Comparison of ENCODE assay signal across 36 cellular contexts in genomic region chr9:96532173-96532572, GRCh38.
A peak's percentile ranks its signal among the peaks of the same experiment; 100 is the strongest.
DNase-seq lines count a peak whose midpoint lies in the region; ATAC-seq, FAIRE-seq and TF ChIP-seq lines count a peak whose summit lies in the region.
"Had no signal": no experiment of that assay in that cellular context is flagged by ENCODE, and none has a peak within 500 bp of the region (broad histone marks: within the 10 kb centered on the region; RNA-seq: fewer than 3 reads in every experiment).

No MANE protein-coding gene starts in this region.

- TF ChIP-seq EP300 in HepG2 (IDR thresholded peaks at IDR 0.05; ENCODE audit: low read depth in 2 of 2, low read length in 2 of 2) (no peak), HepG2 (CRISPR knock-in tag; IDR thresholded peaks at IDR 0.05; ENCODE audit: borderline replicate concordance) (no peak)

- no peak for ATAC-seq in HepG2
- no peak for ATAC-seq in right lobe of liver
- ATAC-seq in HG02840 (IDR thresholded peaks at IDR 0.05; ENCODE audit: low FRiP score, unreplicated experiment): no peak
- ATAC-seq in activated T-helper 17 cell treated with anti-CD3 and anti-CD28 coated beads, Interleukin-2, amount 50 U/mL, for 72 hours (replicated peaks): no peak
- ATAC-seq: A549; CD8-positive, alpha-beta T cell had no signal

- no peak for TF ChIP-seq RAD21 in HepG2 (CRISPR knock-in tag; IDR thresholded peaks at IDR 0.05)

- CTCF ChIA-PET in HepG2 (lab: Yijun Ruan, JAX; ENCODE audit: low intra/inter-chr PET ratio, low total read pairs): no interaction called here
- CTCF ChIA-PET in HEK293 (lab: Yijun Ruan, JAX): no interaction called here

- H3K4me2 ChIP-seq in HepG2 (ENCODE audit: low read depth, low read length): no peak overlapping the region
- H3K4me2 ChIP-seq: A549; BLaER1; BLaER1 treated with 17β-estradiol and CSF1 and Interleukin-3, amounts not matched to agents 10 nM and 100 nM had no signal

- POLR2A ChIA-PET in HepG2 (lab: Yijun Ruan, JAX) (no interaction called here), HEK293 (lab: Yijun Ruan, JAX) (no interaction called here)

- no peaks in the 10 kb centered on the region for H3K4me1 Mint-ChIP-seq in progenitor cell of endocrine pancreas (ENCODE audit: low read depth)
- no peaks in the 10 kb centered on the region for H3K4me1 Mint-ChIP-seq in activated T-helper 17 cell treated with anti-CD3 and anti-CD28 coated beads, Interleukin-2, amount 50 U/mL, for 72 hours
- H3K4me1 Mint-ChIP-seq: B cell; CD14-positive monocyte; CD4-positive, alpha-beta memory T cell; CD8-positive, alpha-beta memory T cell had no signal

- BruUV-seq in HepG2 (replicated peaks; lab: Mats Ljungman, UMichigan): TSS peak; percentile 22

- H3K9me3 Mint-ChIP-seq in progenitor cell of endocrine pancreas (ENCODE audit: low read depth): no peaks in the 10 kb centered on the region
- H3K9me3 Mint-ChIP-seq in activated T-helper 17 cell treated with anti-CD3 and anti-CD28 coated beads, Interleukin-2, amount 50 U/mL, for 72 hours: no peaks in the 10 kb centered on the region
- H3K9me3 Mint-ChIP-seq: CD4-positive, alpha-beta T cell; CD4-positive, CD25-positive, alpha-beta regulatory T cell; CD8-positive, alpha-beta memory T cell had no signal

- H3K36me3 ChIP-seq in HepG2 (replicated peaks in 1 of 2; ENCODE audit: control insufficient read depth in 1 of 2, insufficient read depth in 2 of 2, low read length in 2 of 2): peaks cover 6 to 45% of the 10 kb centered on the region in 2 experiments; a peak in 4 of 5 replicates
- peaks cover 0 to 21% (median 1%) of the 10 kb centered on the region in 4 donors for H3K36me3 ChIP-seq in right lobe of liver
- H3K36me3 ChIP-seq in HEK293 (ENCODE audit: control insufficient read depth in 2 of 2, insufficient read depth in 1 of 2, low read length in 2 of 2): peaks cover 0 to 33% of the 10 kb centered on the region in 2 experiments; a peak in 2 of 3 replicates
- H3K36me3 ChIP-seq: BE2C, BLaER1 had no signal

- H3K36me3 Mint-ChIP-seq in progenitor cell of endocrine pancreas (ENCODE audit: insufficient read depth): peaks cover 37% of the 10 kb centered on the region
- peaks cover 10% of the 10 kb centered on the region for H3K36me3 Mint-ChIP-seq in activated T-helper 17 cell treated with anti-CD3 and anti-CD28 coated beads, Interleukin-2, amount 50 U/mL, for 72 hours (ENCODE audit: low read depth)
- H3K36me3 Mint-ChIP-seq: CD14-positive monocyte had no signal

- in situ Hi-C loops in HepG2 (cut with HindIII; ENCODE audit: extremely low pct_ligation_motif_present, low pct_unique_long_range_greater_than_20kb): no loop called here

- no peak for FAIRE-seq in HepG2 (lab: Jason Lieb, UNC)
- peak; percentile 90 for FAIRE-seq in H54 (lab: Jason Lieb, UNC)
- FAIRE-seq: A549, D721Med had no signal

- no peak overlapping the region for H3K4me3 ChIP-seq in HepG2 (replicated peaks in 1 of 3; ENCODE audit: insufficient read depth in 1 of 3, low read depth in 2 of 3, low read length in 3 of 3)
- H3K4me3 ChIP-seq in right lobe of liver: no peak overlapping the region
- no peak overlapping the region for H3K4me3 ChIP-seq in HEK293 (ENCODE audit: low read depth, low read length)
- H3K4me3 ChIP-seq: A549; BLaER1; BLaER1 treated with 17β-estradiol and CSF1 and Interleukin-3, amounts not matched to agents 10 nM and 100 nM had no signal

- H3K9me3 ChIP-seq in HepG2 (ENCODE audit: low read length): no peaks in the 10 kb centered on the region
- H3K9me3 ChIP-seq in right lobe of liver: no peaks in the 10 kb centered on the region
- no peaks in the 10 kb centered on the region for H3K9me3 ChIP-seq in HEK293 (ENCODE audit: control insufficient read depth, insufficient read depth, low read depth, low read length)
- H3K9me3 ChIP-seq: A549, BE2C, BLaER1, Caco-2 had no signal

- H3K27me3 ChIP-seq in HepG2 (ENCODE audit: control insufficient read depth in 1 of 2, insufficient read depth in 2 of 2, low read length in 2 of 2): no peaks in the 10 kb centered on the region
- H3K27me3 ChIP-seq in right lobe of liver: no peaks in the 10 kb centered on the region
- H3K27me3 ChIP-seq: BE2C; BLaER1; BLaER1 treated with 17β-estradiol and CSF1 and Interleukin-3, amounts not matched to agents 10 nM and 100 nM had no signal

- H3K27ac ChIP-seq in HepG2 (ENCODE audit: extremely low read length, insufficient read depth, low read length) (no peak overlapping the region), right lobe of liver (no peak overlapping the region), HEK293 (ENCODE audit: extremely low read depth, low read depth, low read length) (no peak overlapping the region)
- H3K27ac ChIP-seq: 22Rv1; A549; BLaER1; BLaER1 treated with 17β-estradiol and CSF1 and Interleukin-3, amounts not matched to agents 10 nM and 100 nM; C4-2B had no signal

- TF ChIP-seq POLR2A in HepG2 (IDR thresholded peaks at IDR 0.05; ENCODE audit: insufficient read depth in 1 of 2, low read depth in 2 of 2, low read length in 2 of 2) (no peak), right lobe of liver (IDR thresholded peaks at IDR 0.05) (no peak), H54 (IDR thresholded peaks at IDR 0.05; ENCODE audit: low read depth, low read length) (no peak)

- H3K27me3 Mint-ChIP-seq in progenitor cell of endocrine pancreas: no peaks in the 10 kb centered on the region
- no peaks in the 10 kb centered on the region for H3K27me3 Mint-ChIP-seq in activated T-helper 17 cell treated with anti-CD3 and anti-CD28 coated beads, Interleukin-2, amount 50 U/mL, for 72 hours
- H3K27me3 Mint-ChIP-seq: B cell; CD4-positive, alpha-beta memory T cell; CD4-positive, alpha-beta T cell had no signal

- H3K4me3 Mint-ChIP-seq in progenitor cell of endocrine pancreas (ENCODE audit: low read depth): no peak overlapping the region
- H3K4me3 Mint-ChIP-seq in activated T-helper 17 cell treated with anti-CD3 and anti-CD28 coated beads, Interleukin-2, amount 50 U/mL, for 72 hours: no peak overlapping the region
- H3K4me3 Mint-ChIP-seq: B cell; CD14-positive monocyte; CD4-positive, alpha-beta memory T cell; CD4-positive, alpha-beta T cell; CD4-positive, CD25-positive, alpha-beta regulatory T cell; CD8-positive, alpha-beta memory T cell; CD8-positive, alpha-beta T cell had no signal

- TF ChIP-seq CTCF in HepG2 (CRISPR knock-in tag; IDR thresholded peaks at IDR 0.05): no peak
- TF ChIP-seq CTCF in right lobe of liver (IDR thresholded peaks at IDR 0.05): no peak
- no peak for TF ChIP-seq CTCF in HEK293 (tag by site-specific recombination; IDR thresholded peaks at IDR 0.05)
- no peak for TF ChIP-seq CTCF in progenitor cell of endocrine pancreas (IDR thresholded peaks at IDR 0.05; ENCODE audit: unreplicated experiment)

- intact Hi-C loops in HepG2 (cut with micrococcal nuclease; ENCODE audit: unreplicated experiment): no loop called here
- intact Hi-C loops in right lobe of liver (cut with DNase I): no loop called here

- H3K4me1 ChIP-seq in HepG2 (ENCODE audit: insufficient read depth, low read length): no peaks in the 10 kb centered on the region
- H3K4me1 ChIP-seq in right lobe of liver: no peaks in the 10 kb centered on the region
- H3K4me1 ChIP-seq in HEK293 (ENCODE audit: control insufficient read depth, insufficient read depth, low read length): no peaks in the 10 kb centered on the region
- H3K4me1 ChIP-seq: A549; BE2C; BLaER1; BLaER1 treated with 17β-estradiol and CSF1 and Interleukin-3, amounts not matched to agents 10 nM and 100 nM; Caco-2 had no signal

- peak overlapping the region; percentile 19 for H3K27ac Mint-ChIP-seq in progenitor cell of endocrine pancreas
- no peak overlapping the region for H3K27ac Mint-ChIP-seq in activated T-helper 17 cell treated with anti-CD3 and anti-CD28 coated beads, Interleukin-2, amount 50 U/mL, for 72 hours
- H3K27ac Mint-ChIP-seq: B cell; CD14-positive monocyte; CD4-positive, alpha-beta T cell; CD4-positive, CD25-positive, alpha-beta regulatory T cell; CD8-positive, alpha-beta memory T cell; CD8-positive, alpha-beta T cell had no signal

- H3K9ac ChIP-seq in HepG2 (ENCODE audit: insufficient read depth, low read depth, low read length): no peak overlapping the region
- H3K9ac ChIP-seq: BLaER1; BLaER1 treated with 17β-estradiol and CSF1 and Interleukin-3, amounts not matched to agents 10 nM and 100 nM had no signal

- DNase-seq in HepG2 (ENCODE audit: low spot score): no peak
- DNase-seq in right lobe of liver: no peak
- no peak for DNase-seq in H54 (ENCODE audit: insufficient read length, low spot score)
- no peak for DNase-seq in progenitor cell of endocrine pancreas (ENCODE audit: low spot score, unreplicated experiment)
- no peak for DNase-seq in AG08395 (ENCODE audit: low spot score)
- DNase-seq: 8988T; ACHN; AML-193; BE2C; C1 segment of cervical spinal cord; Caco-2; Calu3; CD4-positive, alpha-beta memory T cell; CD4-positive, alpha-beta T cell; CD4-positive, CD25-positive, alpha-beta regulatory T cell; CD8-positive, alpha-beta memory T cell; CD8-positive, alpha-beta T cell; COR-L47; DMS 273 treated with DMSO at 0.1 percent for 48 hours; DMS153; DMS53; DMS79; DMS79 treated with DMSO at 0.1 percent for 48 hours; DND-41; EL had no signal

- no peaks in the 10 kb centered on the region for H4K20me1 ChIP-seq in HepG2 (ENCODE audit: insufficient read depth, low read length)
- H4K20me1 ChIP-seq: BLaER1; BLaER1 treated with 17β-estradiol and CSF1 and Interleukin-3, amounts not matched to agents 10 nM and 100 nM had no signal

- H3K79me2 ChIP-seq in HepG2 (ENCODE audit: insufficient read depth, low read length): no peaks in the 10 kb centered on the region

- H2AFZ ChIP-seq in HepG2 (ENCODE audit: low read length): no peak overlapping the region

TF ChIP-seq in HepG2, 621 proteins besides CTCF, POLR2A, EP300 and RAD21 (continues in another document):
- TF ChIP-seq RFXANK (CRISPR knock-in tag; IDR thresholded peaks at IDR 0.05) (no peak), ZSCAN12 (CRISPR knock-in tag; IDR thresholded peaks at IDR 0.05) (no peak), SRSF1 (optimal IDR thresholded peaks at IDR 0.05; ENCODE audit: low read depth, low read length) (no peak), ZNF616 (CRISPR knock-in tag; IDR thresholded peaks at IDR 0.05; ENCODE audit: low read depth) (no peak), NCOA2 (CRISPR knock-in tag; IDR thresholded peaks at IDR 0.05) (no peak)

TF ChIP-seq in HEK293, 187 proteins besides CTCF, POLR2A, EP300 and RAD21:
- TF ChIP-seq ZNF791 (tag by site-specific recombination; IDR thresholded peaks at IDR 0.05) (peak; percentile 91), SETDB1 (IDR thresholded peaks at IDR 0.05; ENCODE audit: insufficient read length, low read length) (peak; percentile 65)
- TF ChIP-seq, protein P1, sequence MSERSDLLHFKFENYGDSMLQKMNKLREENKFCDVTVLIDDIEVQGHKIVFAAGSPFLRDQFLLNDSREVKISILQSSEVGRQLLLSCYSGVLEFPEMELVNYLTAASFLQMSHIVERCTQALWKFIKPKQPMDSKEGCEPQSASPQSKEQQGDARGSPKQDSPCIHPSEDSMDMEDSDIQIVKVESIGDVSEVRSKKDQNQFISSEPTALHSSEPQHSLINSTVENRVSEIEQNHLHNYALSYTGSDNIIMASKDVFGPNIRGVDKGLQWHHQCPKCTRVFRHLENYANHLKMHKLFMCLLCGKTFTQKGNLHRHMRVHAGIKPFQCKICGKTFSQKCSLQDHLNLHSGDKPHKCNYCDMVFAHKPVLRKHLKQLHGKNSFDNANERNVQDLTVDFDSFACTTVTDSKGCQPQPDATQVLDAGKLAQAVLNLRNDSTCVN (tag by site-specific recombination; optimal IDR thresholded peaks at IDR 0.05): no peak

Comparison
In these comparisons a context has a peak if more than half of its experiments do, and no peak if none do; other contexts are left out.
1. Of the 63 proteins assayed by ChIP-seq in both HepG2 and HEK293: peak only in HepG2: none; only in HEK293: SETDB1; in both: none; in neither: 62.